ENCODE assay signal across 8 cellular contexts in the genomic region with DNA sequence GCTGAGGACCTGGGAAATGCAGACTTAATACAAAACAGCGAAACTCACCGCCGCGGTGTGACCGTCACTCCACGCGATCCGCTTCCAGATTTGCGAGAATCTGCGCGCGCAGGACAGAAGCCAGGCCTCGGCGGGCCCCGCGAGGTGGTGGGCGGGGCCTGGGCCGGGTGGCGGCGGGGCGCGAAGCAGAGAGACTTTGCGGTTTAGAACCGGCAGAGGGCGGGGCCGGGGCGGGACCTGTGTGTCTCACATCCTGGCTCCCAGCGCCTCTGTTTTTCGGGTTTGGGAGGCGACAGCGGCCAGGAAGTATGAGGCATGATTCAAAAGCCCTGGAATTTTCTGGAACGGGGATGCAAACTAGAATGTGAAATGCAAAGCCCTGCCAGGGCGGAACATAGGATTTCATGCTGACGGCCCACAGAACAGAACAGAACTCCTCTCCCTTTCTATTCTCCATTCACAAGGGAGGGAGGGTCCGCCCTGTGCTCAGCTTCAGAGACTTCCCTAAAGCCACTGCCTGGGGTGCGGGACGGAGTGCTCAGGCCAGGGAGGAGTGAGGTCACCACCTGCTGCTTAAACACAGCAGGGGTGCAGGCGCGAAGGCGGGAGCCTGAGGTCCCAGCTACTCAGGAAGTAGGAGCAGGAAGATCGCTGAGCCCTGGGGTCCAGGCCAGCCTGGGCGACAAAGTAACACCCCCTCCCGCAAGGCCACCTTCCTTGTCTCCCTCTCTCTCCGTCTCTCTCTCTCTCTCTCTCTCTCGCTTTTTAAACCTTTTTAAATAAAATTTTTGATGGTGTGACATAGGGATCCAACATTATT. TPM values are rescaled to one million over a fixed set of nuclear protein-coding genes. Genes with fewer than 3 reads are reported as not detected.
DNase-seq lines count a peak whose midpoint lies in the region; ATAC-seq and TF ChIP-seq lines count a peak whose summit lies in the region.

No MANE protein-coding gene starts in this region.

- TF ChIP-seq CTCF in liver (IDR thresholded peaks at IDR 0.05; ENCODE audit: low read depth, low read length, missing input control): no peak

- H3K9me3 ChIP-seq in liver (ENCODE audit: control insufficient read depth in 4 of 4, low read length in 3 of 4): peaks cover 2 to 12% (median 4%) of the 10 kb centered on the region in 4 donors

- peak; percentile 94 for ATAC-seq in GM19025 (IDR thresholded peaks at IDR 0.05; ENCODE audit: low read depth, unreplicated experiment)
- ATAC-seq in HG03354 (IDR thresholded peaks at IDR 0.05; ENCODE audit: poor library complexity, severe bottlenecking, unreplicated experiment): peak; percentile 80

- DNase-seq in AG08395 (ENCODE audit: low spot score) (peak; percentile 98), NCI-H526 treated with DMSO at 0.1 percent for 48 hours (lab: John Stamatoyannopoulos, UW) (peak; percentile 86), dermis microvascular lymphatic vessel endothelial cell (ENCODE audit: low read depth in 2 of 2) (peak; percentile 79 to 94)
- peak; percentile 95 for DNase-seq in activated CD4-positive, alpha-beta memory T cell treated with anti-CD3 and anti-CD28 coated beads for 36 hours
- DNase-seq in stimulated activated CD4-positive, alpha-beta T cell treated with anti-CD3 and anti-CD28 coated beads, Interleukin-2, amount 100 ng/mL, for 48 hours: peak; percentile 87 to 91

- H3K36me3 Mint-ChIP-seq in activated CD4-positive, alpha-beta memory T cell treated with anti-CD3 and anti-CD28 coated beads for 36 hours: peaks cover 7% of the 10 kb centered on the region

- peak overlapping the region; percentile 66 to 82 for H3K27ac ChIP-seq in liver (ENCODE audit: low read depth in 1 of 2, low read length in 2 of 2)

- peak overlapping the region; percentile 96 for H3K4me3 Mint-ChIP-seq in activated CD4-positive, alpha-beta memory T cell treated with anti-CD3 and anti-CD28 coated beads for 36 hours

- H3K9ac ChIP-seq in liver (ENCODE audit: low read depth in 1 of 2, low read length in 2 of 2): peak overlapping the region; percentile 47 to 72

- no peak for TF ChIP-seq RAD21 in liver (IDR thresholded peaks at IDR 0.05)

- H3K4me3 ChIP-seq in liver (ENCODE audit: low read depth in 1 of 3, low read length in 3 of 3): peak overlapping the region; percentile 48 to 60 (median 54)

- peaks cover 0 to 3% (median 0%) of the 10 kb centered on the region in 4 donors for H3K27me3 ChIP-seq in liver (ENCODE audit: control insufficient read depth in 4 of 4, insufficient read depth in 4 of 4, low read length in 3 of 4)

- POLR2A ChIA-PET in activated CD4-positive, alpha-beta memory T cell treated with anti-CD3 and anti-CD28 coated beads for 36 hours (lab: Charles Lee): no interaction called here

- no peaks in the 10 kb centered on the region for H3K9me3 Mint-ChIP-seq in activated CD4-positive, alpha-beta memory T cell treated with anti-CD3 and anti-CD28 coated beads for 36 hours

- intact Hi-C loops in activated CD4-positive, alpha-beta memory T cell treated with anti-CD3 and anti-CD28 coated beads for 36 hours (cut with micrococcal nuclease): loop anchor here (1.0 to 2.0 kb wide), 2 partner anchors 45 to 52 kb away; a partner anchor contains a TSS

- CTCF ChIA-PET in activated CD4-positive, alpha-beta memory T cell treated with anti-CD3 and anti-CD28 coated beads for 36 hours (lab: Charles Lee): no interaction called here

- no peaks in the 10 kb centered on the region for H3K36me3 ChIP-seq in liver (ENCODE audit: control insufficient read depth in 4 of 4, insufficient read depth in 3 of 4, low read depth in 1 of 4, low read length in 3 of 4)

- H3K4me1 ChIP-seq in liver (ENCODE audit: control insufficient read depth in 4 of 4, insufficient read depth in 4 of 4, low read length in 3 of 4): peaks cover 0 to 5% (median 0%) of the 10 kb centered on the region in 4 donors

- peak overlapping the region; percentile 88 for H3K27ac Mint-ChIP-seq in activated CD4-positive, alpha-beta memory T cell treated with anti-CD3 and anti-CD28 coated beads for 36 hours

- H3K4me1 Mint-ChIP-seq in activated CD4-positive, alpha-beta memory T cell treated with anti-CD3 and anti-CD28 coated beads for 36 hours (ENCODE audit: low read depth): peaks cover 24% of the 10 kb centered on the region

- 3% methylated on average over 45 of the region's 45 CpGs for WGBS in liver

- H3K27me3 Mint-ChIP-seq in activated CD4-positive, alpha-beta memory T cell treated with anti-CD3 and anti-CD28 coated beads for 36 hours: no peaks in the 10 kb centered on the region

TF ChIP-seq in liver, 16 proteins besides CTCF, POLR2A, EP300 and RAD21:
- TF ChIP-seq HNF4G (IDR thresholded peaks at IDR 0.05): no peak
- TF ChIP-seq GABPA (IDR thresholded peaks at IDR 0.05 in 1 of 2, conservative IDR thresholded peaks at IDR 0.05 in 1 of 2): no peak
- TF ChIP-seq, protein P1, sequence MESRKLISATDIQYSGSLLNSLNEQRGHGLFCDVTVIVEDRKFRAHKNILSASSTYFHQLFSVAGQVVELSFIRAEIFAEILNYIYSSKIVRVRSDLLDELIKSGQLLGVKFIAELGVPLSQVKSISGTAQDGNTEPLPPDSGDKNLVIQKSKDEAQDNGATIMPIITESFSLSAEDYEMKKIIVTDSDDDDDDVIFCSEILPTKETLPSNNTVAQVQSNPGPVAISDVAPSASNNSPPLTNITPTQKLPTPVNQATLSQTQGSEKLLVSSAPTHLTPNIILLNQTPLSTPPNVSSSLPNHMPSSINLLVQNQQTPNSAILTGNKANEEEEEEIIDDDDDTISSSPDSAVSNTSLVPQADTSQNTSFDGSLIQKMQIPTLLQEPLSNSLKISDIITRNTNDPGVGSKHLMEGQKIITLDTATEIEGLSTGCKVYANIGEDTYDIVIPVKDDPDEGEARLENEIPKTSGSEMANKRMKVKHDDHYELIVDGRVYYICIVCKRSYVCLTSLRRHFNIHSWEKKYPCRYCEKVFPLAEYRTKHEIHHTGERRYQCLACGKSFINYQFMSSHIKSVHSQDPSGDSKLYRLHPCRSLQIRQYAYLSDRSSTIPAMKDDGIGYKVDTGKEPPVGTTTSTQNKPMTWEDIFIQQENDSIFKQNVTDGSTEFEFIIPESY (IDR thresholded peaks at IDR 0.05): no peak
- TF ChIP-seq YY1 (IDR thresholded peaks at IDR 0.05): no peak
- no peak for TF ChIP-seq RXRA (IDR thresholded peaks at IDR 0.05)
- TF ChIP-seq, protein P2, sequence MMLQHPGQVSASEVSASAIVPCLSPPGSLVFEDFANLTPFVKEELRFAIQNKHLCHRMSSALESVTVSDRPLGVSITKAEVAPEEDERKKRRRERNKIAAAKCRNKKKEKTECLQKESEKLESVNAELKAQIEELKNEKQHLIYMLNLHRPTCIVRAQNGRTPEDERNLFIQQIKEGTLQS (IDR thresholded peaks at IDR 0.05): no peak
- no peak for TF ChIP-seq HNF4A (conservative IDR thresholded peaks at IDR 0.05)
- no peak for TF ChIP-seq JUND (IDR thresholded peaks at IDR 0.05)
- TF ChIP-seq, protein P3, sequence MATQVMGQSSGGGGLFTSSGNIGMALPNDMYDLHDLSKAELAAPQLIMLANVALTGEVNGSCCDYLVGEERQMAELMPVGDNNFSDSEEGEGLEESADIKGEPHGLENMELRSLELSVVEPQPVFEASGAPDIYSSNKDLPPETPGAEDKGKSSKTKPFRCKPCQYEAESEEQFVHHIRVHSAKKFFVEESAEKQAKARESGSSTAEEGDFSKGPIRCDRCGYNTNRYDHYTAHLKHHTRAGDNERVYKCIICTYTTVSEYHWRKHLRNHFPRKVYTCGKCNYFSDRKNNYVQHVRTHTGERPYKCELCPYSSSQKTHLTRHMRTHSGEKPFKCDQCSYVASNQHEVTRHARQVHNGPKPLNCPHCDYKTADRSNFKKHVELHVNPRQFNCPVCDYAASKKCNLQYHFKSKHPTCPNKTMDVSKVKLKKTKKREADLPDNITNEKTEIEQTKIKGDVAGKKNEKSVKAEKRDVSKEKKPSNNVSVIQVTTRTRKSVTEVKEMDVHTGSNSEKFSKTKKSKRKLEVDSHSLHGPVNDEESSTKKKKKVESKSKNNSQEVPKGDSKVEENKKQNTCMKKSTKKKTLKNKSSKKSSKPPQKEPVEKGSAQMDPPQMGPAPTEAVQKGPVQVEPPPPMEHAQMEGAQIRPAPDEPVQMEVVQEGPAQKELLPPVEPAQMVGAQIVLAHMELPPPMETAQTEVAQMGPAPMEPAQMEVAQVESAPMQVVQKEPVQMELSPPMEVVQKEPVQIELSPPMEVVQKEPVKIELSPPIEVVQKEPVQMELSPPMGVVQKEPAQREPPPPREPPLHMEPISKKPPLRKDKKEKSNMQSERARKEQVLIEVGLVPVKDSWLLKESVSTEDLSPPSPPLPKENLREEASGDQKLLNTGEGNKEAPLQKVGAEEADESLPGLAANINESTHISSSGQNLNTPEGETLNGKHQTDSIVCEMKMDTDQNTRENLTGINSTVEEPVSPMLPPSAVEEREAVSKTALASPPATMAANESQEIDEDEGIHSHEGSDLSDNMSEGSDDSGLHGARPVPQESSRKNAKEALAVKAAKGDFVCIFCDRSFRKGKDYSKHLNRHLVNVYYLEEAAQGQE (IDR thresholded peaks at IDR 0.05): no peak
- no peak for TF ChIP-seq EGR1 (IDR thresholded peaks at IDR 0.05; ENCODE audit: low read depth in 2 of 2)
- TF ChIP-seq, protein P4, sequence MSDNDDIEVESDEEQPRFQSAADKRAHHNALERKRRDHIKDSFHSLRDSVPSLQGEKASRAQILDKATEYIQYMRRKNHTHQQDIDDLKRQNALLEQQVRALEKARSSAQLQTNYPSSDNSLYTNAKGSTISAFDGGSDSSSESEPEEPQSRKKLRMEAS (IDR thresholded peaks at IDR 0.05): no peak

RNA-seq across cellular contexts. Expression of a gene that starts 44.2 kb away (rescaled TPM):
- total RNA-seq in activated CD4-positive, alpha-beta memory T cell treated with anti-CD3 and anti-CD28 coated beads for 36 hours: 10 to 100 TPM; 17.9 to 20.3 TPM
- 5.4 and 5.8 TPM in 2 replicates for total RNA-seq in dermis microvascular lymphatic vessel endothelial cell
- 10 to 100 TPM in 1 of 2 donors, 1 to 10 TPM in 1; 3.9 to 12.7 TPM for total RNA-seq in liver
- 1 to 10 TPM in 1 of 2 donors, under 1 TPM in 1; 0.50 to 1.5 TPM for polyA plus RNA-seq in liver

RNA-seq across cellular contexts. Expression of a gene that starts 52.5 kb away (rescaled TPM):
- 10 to 100 TPM; 28.7 to 31.2 TPM for total RNA-seq in activated CD4-positive, alpha-beta memory T cell treated with anti-CD3 and anti-CD28 coated beads for 36 hours
- 23.9 and 30.3 TPM in 2 replicates for total RNA-seq in dermis microvascular lymphatic vessel endothelial cell
- total RNA-seq in liver: 10 to 100 TPM in 1 of 2 donors, 1 to 10 TPM in 1; 8.2 to 19.8 TPM
- polyA plus RNA-seq in liver: 1 to 10 TPM; 2.7 to 3.6 TPM

Comparison
In these comparisons a context has a peak if more than half of its experiments do, and no peak if none do; other contexts are left out.
1. Peak in every context shown above with its lines: DNase-seq, ATAC-seq, H3K4me3 ChIP-seq and H3K27ac ChIP-seq.